Comparison of ENCODE assay signal across 8 cellular contexts in the genomic region with DNA sequence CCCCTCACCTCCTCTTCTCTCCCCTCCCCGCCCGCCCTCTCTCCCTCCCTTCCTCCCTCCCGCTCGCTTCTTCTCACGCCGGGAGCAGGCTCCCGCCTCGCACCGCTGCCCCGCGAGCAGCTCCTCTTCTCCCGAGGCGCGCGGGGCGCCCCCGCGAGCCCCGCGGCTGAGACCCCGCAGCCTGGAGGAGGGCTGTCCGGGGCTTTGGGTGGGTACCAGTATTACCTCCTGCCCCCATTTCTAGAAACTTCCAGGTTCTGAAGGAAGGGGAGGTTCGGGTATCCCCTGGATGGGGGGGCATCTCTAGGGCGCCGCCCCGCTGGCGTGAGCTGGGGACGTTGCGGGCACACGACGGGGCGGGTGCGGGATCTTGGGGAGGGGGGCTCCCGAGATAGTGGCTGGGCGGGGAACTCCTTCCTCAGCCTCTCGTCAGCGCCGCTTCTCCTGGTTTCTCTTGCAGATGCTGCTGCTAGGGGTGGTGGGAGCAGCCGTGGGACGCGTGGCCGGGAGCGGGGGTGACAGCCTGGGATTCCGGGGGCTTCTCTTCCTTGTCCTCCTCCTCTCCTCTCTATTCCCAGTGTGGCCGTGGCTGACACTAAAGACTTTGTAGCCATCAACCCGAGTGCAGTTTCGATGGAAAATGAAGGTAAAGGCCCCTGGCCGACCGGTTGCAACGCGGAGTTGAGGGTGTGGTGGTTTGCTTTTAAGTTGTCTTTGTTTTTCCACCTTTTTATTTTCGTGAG. TPM values are rescaled to one million over a fixed set of nuclear protein-coding genes. Genes with fewer than 3 reads are reported as not detected.
DNase-seq lines count a peak whose midpoint lies in the region; ATAC-seq and TF ChIP-seq lines count a peak whose summit lies in the region.

No MANE protein-coding gene starts in this region.

- H3K4me1 ChIP-seq in endodermal cell (ENCODE audit: control insufficient read depth, insufficient read depth, low read length), result peaks cover 9% of the 10 kb centered on the region

- H3K27me3 ChIP-seq in endodermal cell (ENCODE audit: control insufficient read depth, insufficient read depth, low read length, poor library complexity, severe bottlenecking), result no peaks in the 10 kb centered on the region

- peak overlapping the region; percentile 91 for H3K27ac ChIP-seq in endodermal cell (ENCODE audit: low read depth, low read length)

- no peaks in the 10 kb centered on the region for H3K27me3 Mint-ChIP-seq in endodermal cell (ENCODE audit: insufficient read depth)

- H3K4me1 Mint-ChIP-seq in endodermal cell, result peaks cover 50% of the 10 kb centered on the region

- H3K9me3 Mint-ChIP-seq in endodermal cell, result no peaks in the 10 kb centered on the region

- H3K4me3 ChIP-seq in LNCaP clone FGC (ENCODE audit: low read depth, low read length), result peak overlapping the region; percentile 81
- H3K4me3 ChIP-seq in endodermal cell (ENCODE audit: low read length), result peak overlapping the region; percentile 97

- TF ChIP-seq CTCF in LNCaP clone FGC (IDR thresholded peaks at IDR 0.05; ENCODE audit: control insufficient read depth, extremely low read depth, insufficient read depth), result no peak
- TF ChIP-seq CTCF in endodermal cell (conservative IDR thresholded peaks at IDR 0.05), result no peak

- H3K27ac Mint-ChIP-seq in endodermal cell, result peak overlapping the region; percentile 49

- ATAC-seq in GM21723 (IDR thresholded peaks at IDR 0.05; ENCODE audit: unreplicated experiment), result peak; percentile 23
- no peak for ATAC-seq in HG02938 (IDR thresholded peaks at IDR 0.05; ENCODE audit: unreplicated experiment)

- no peaks in the 10 kb centered on the region for H3K36me3 ChIP-seq in endodermal cell (ENCODE audit: control insufficient read depth, insufficient read depth, low read length)

- H3K9me3 ChIP-seq in endodermal cell (ENCODE audit: control insufficient read depth, low read length), result no peaks in the 10 kb centered on the region

- DNase-seq in G401 (ENCODE audit: low spot score) (peak; percentile 39), LNCaP clone FGC (ENCODE audit: low read depth) (no peak), endodermal cell (peak; percentile 73), midbrain (lab: John Stamatoyannopoulos, UW) (peak; percentile 66)
- peak; percentile 3 to 18 for DNase-seq in activated CD4-positive, alpha-beta T cell treated with anti-CD3 and anti-CD28 coated beads, Interleukin-2, amount 50 U/mL, for 24 hours (ENCODE audit: low read depth in 1 of 2, low spot score in 1 of 2)
- DNase-seq in stimulated activated CD8-positive, alpha-beta memory T cell treated with anti-CD3 and anti-CD28 coated beads, Interleukin-2, amount 100 ng/mL, for 48 hours (ENCODE audit: low read depth in 2 of 2), result peak; percentile 14 to 15

- H3K9ac ChIP-seq in endodermal cell (ENCODE audit: extremely low read depth, low read length, poor library complexity, severe bottlenecking), result peak overlapping the region; percentile 49

- peak overlapping the region; percentile 96 for H3K4me3 Mint-ChIP-seq in endodermal cell

- 0% methylated on average over 11 to 50 of the region's 52 CpGs for WGBS in endodermal cell (ENCODE audit: insufficient coverage in 1 of 2, insufficient read length in 1 of 2), 2 experiments

- in situ Hi-C loops in G401 (cut with HindIII; ENCODE audit: low sequenced_read_pairs), result no loop called here

- H3K36me3 Mint-ChIP-seq in endodermal cell (ENCODE audit: low read depth), result no peaks in the 10 kb centered on the region

RNA-seq across cellular contexts. Expression of a gene that starts 0.4 kb away (rescaled TPM):
- 16.5 and 34.6 TPM in 2 replicates for total RNA-seq in G401 (2014; rRNA removed; shearing (Covaris generic))
- total RNA-seq in endodermal cell, result 10 to 100 TPM; 76.8 to 81.3 TPM
- polyA plus RNA-seq in endodermal cell (2013, experiment 1 of 2), result 71.9 TPM
- polyA plus RNA-seq in endodermal cell (2013, experiment 2 of 2), result 59.1 TPM
